In the genomic region with DNA sequence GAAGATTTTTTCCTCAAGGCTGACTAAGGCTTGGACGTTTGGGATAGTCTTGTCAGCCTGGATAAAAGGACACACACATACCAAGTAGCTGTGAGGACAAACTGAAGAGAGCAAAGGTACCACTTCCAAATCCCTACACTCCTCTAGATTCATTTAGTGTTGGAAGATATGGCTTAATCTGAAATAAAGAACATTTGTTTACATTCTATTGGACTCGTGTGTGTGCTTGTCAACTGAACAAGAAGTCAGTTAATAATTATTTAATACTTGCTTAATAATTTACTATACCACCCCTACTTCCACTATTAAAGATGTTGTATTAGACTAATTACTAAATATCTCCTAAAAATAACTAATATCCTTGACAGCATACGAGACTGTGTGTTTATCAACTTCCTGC, we compare ENCODE assay signal across 36 cellular contexts. TPM values are rescaled to one million over a fixed set of nuclear protein-coding genes. Genes with fewer than 3 reads are reported as not detected.
"Had no signal": no experiment of that assay in that cellular context is flagged by ENCODE, and none has a peak within 500 bp of the region (broad histone marks: within the 10 kb centered on the region; RNA-seq: fewer than 3 reads in every experiment).

No MANE protein-coding gene starts in this region.

- H3K36me3 ChIP-seq: MG63 had no signal

- H3K4me3 ChIP-seq: MG63 had no signal

- H3K27ac ChIP-seq: KMS-11 had no signal

- DNase-seq: Karpas-422, Kasumi-1, KG1, MG63, MM.1S, MV-4-11, NCI-H1048, NCI-H1092, NCI-H1092 treated with DMSO at 0.1 percent for 48 hours, NCI-H1105, NCI-H1417 treated with DMSO at 0.1 percent for 48 hours, NCI-H1436, NCI-H1436 treated with DMSO at 0.1 percent for 48 hours, NCI-H146, NCI-H1694, NCI-H1694 treated with DMSO at 0.1 percent for 48 hours, NCI-H187, NCI-H187 treated with DMSO at 0.1 percent for 48 hours, NCI-H1930, NCI-H2029, NCI-H2029 treated with DMSO at 0.1 percent for 48 hours, NCI-H2081, NCI-H2081 treated with DMSO at 0.1 percent for 48 hours, NCI-H2107, NCI-H2171, NCI-H2171 treated with DMSO at 0.1 percent for 48 hours, NCI-H2227 treated with DMSO at 0.1 percent for 48 hours, NCI-H226, NCI-H345, NCI-H446, NCI-H446 treated with DMSO at 0.1 percent for 48 hours, NCI-H510A, NCI-H510A treated with DMSO at 0.1 percent for 48 hours had no signal

- H3K9ac ChIP-seq: KMS-11 had no signal

- H3K9me3 ChIP-seq: MG63 had no signal

- H3K27me3 ChIP-seq: MG63 had no signal

- H3K4me2 ChIP-seq: KMS-11 had no signal

RNA-seq across cellular contexts. Expression of a gene that starts 23.3 kb away (rescaled TPM):
- total RNA-seq: MCF 10A, NCI-H460 had no signal
